8 cellular contexts compared by ENCODE assay signal in the genomic region with DNA sequence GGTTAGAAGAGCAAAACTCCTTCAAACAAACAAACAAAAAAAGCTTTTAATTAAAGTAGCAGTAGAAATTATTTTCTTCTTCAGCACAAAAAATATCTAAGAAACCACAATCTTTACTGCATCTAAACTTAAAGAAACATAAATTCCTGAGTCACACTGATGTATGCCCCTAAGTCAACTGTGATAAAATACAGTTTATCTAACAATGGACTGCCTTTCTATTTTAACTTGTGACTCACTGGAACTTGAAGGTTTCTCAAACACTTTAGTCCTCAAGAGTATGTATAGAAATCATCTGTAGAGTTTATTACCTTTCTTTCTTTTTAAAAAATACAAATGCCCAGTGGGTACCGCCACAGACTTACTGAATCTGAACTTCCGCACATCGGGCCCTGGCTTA.
"Had no signal": no experiment of that assay in that cellular context is flagged by ENCODE, and none has a peak within 500 bp of the region (broad histone marks: within the 10 kb centered on the region; RNA-seq: fewer than 3 reads in every experiment).

No MANE protein-coding gene starts in this region.

- H3K36me3 Mint-ChIP-seq: IgD-negative memory B cell had no signal

- H3K4me1 Mint-ChIP-seq: H9, IgD-negative memory B cell had no signal

- ATAC-seq: HepG2 had no signal

- H3K4me3 Mint-ChIP-seq: H9, IgD-negative memory B cell had no signal

- DNase-seq: GM23248, GOT3, H9, HCEC 1CT, Karpas-422, KBM-7 had no signal

- H3K27ac Mint-ChIP-seq: H9, IgD-negative memory B cell had no signal

- H3K9me3 Mint-ChIP-seq: H9, IgD-negative memory B cell had no signal
